26 cellular contexts compared by ENCODE assay signal in genomic region chr11:47603295-47603694, GRCh38. TPM values are rescaled to one million over a fixed set of nuclear protein-coding genes. Genes with fewer than 3 reads are reported as not detected.
"Had no signal": no experiment of that assay in that cellular context is flagged by ENCODE, and none has a peak within 500 bp of the region (broad histone marks: within the 10 kb centered on the region; RNA-seq: fewer than 3 reads in every experiment).

No MANE protein-coding gene starts in this region.

- H3K9ac ChIP-seq: KMS-11 had no signal

- H3K27ac Mint-ChIP-seq: activated CD4-positive, alpha-beta memory T cell treated with anti-CD3 and anti-CD28 coated beads for 36 hours; activated CD4-positive, alpha-beta T cell treated with anti-CD3 and anti-CD28 coated beads, Interleukin-2, amount 10 ng/mL, durations not matched to agents 7 days and 5 days; activated naive CD4-positive, alpha-beta T cell treated with anti-CD3 and anti-CD28 coated beads, Interleukin-2, amount 50 U/mL, for 72 hours; activated naive CD8-positive, alpha-beta T cell treated with anti-CD3 and anti-CD28 coated beads, Interleukin-2, amount 50 U/mL, for 24 hours had no signal

- H3K4me3 Mint-ChIP-seq: activated CD4-positive, alpha-beta memory T cell treated with anti-CD3 and anti-CD28 coated beads for 36 hours; activated CD4-positive, alpha-beta T cell treated with anti-CD3 and anti-CD28 coated beads, Interleukin-2, amount 10 ng/mL, durations not matched to agents 7 days and 5 days; activated naive CD8-positive, alpha-beta T cell treated with anti-CD3 and anti-CD28 coated beads, Interleukin-2, amount 50 U/mL, for 24 hours; activated T-cell treated with anti-CD3 and anti-CD28 coated beads, Interleukin-2, amount 50 U/mL, for 4 hours had no signal

- H2AFZ ChIP-seq: PC-9 had no signal

- H3K9me3 Mint-ChIP-seq: activated CD4-positive, alpha-beta memory T cell treated with anti-CD3 and anti-CD28 coated beads for 36 hours; activated CD4-positive, alpha-beta T cell treated with anti-CD3 and anti-CD28 coated beads, Interleukin-2, amount 10 ng/mL, durations not matched to agents 7 days and 5 days; activated naive CD4-positive, alpha-beta T cell treated with anti-CD3 and anti-CD28 coated beads, Interleukin-2, amount 50 U/mL, for 72 hours; activated naive CD8-positive, alpha-beta T cell treated with anti-CD3 and anti-CD28 coated beads, Interleukin-2, amount 50 U/mL, for 24 hours; activated T-cell treated with anti-CD3 and anti-CD28 coated beads, Interleukin-2, amount 50 U/mL, for 4 hours had no signal

- H3K27me3 Mint-ChIP-seq: activated CD4-positive, alpha-beta memory T cell treated with anti-CD3 and anti-CD28 coated beads for 36 hours; activated CD4-positive, alpha-beta T cell treated with anti-CD3 and anti-CD28 coated beads, Interleukin-2, amount 10 ng/mL, durations not matched to agents 7 days and 5 days; activated naive CD8-positive, alpha-beta T cell treated with anti-CD3 and anti-CD28 coated beads, Interleukin-2, amount 50 U/mL, for 24 hours had no signal

- H3K4me1 Mint-ChIP-seq: activated CD4-positive, alpha-beta T cell treated with anti-CD3 and anti-CD28 coated beads, Interleukin-2, amount 10 ng/mL, durations not matched to agents 7 days and 5 days had no signal

- H3K36me3 Mint-ChIP-seq: activated naive CD4-positive, alpha-beta T cell treated with anti-CD3 and anti-CD28 coated beads, Interleukin-2, amount 50 U/mL, for 72 hours had no signal

- H3K27me3 ChIP-seq: brain microvascular endothelial cell, cardiac muscle cell had no signal

- DNase-seq: activated CD4-positive, alpha-beta memory T cell treated with anti-CD3 and anti-CD28 coated beads for 36 hours; activated CD4-positive, alpha-beta T cell treated with anti-CD3 and anti-CD28 coated beads, Interleukin-2, amount 10 ng/mL, durations not matched to agents 7 days and 5 days; activated CD4-positive, CD25-positive, alpha-beta regulatory T cell; activated CD8-positive, alpha-beta memory T cell treated with anti-CD3 and anti-CD28 coated beads for 24 hours; activated naive CD4-positive, alpha-beta T cell treated with Interleukin-2 at 50 U/mL for 16 hours; activated naive CD8-positive, alpha-beta T cell treated with anti-CD3 and anti-CD28 coated beads, Interleukin-2, amount 50 U/mL, for 24 hours; activated T-cell treated with anti-CD3 and anti-CD28 coated beads, Interleukin-2, amount 50 U/mL, for 4 hours; amniotic stem cell; brain microvascular endothelial cell; cerebellar nuclear complex; NCI-H1092; NCI-H1417; NCI-H1694; NCI-H2029 treated with DMSO at 0.1 percent for 48 hours; NCI-H510A treated with DMSO at 0.1 percent for 48 hours; NCI-H69; NK-92 treated with Interleukin-12 subunit alpha and Interleukin-12 subunit beta, amount 100 ng/mL, for 24 hours; PC-9; SIG-M5; T-helper 2 cell had no signal

- H3K27ac ChIP-seq: brain microvascular endothelial cell, cardiac muscle cell, KMS-11, PC-9, VCaP had no signal

- ATAC-seq: activated naive CD4-positive, alpha-beta T cell treated with anti-CD3 and anti-CD28 coated beads, Interleukin-2, amount 50 U/mL, for 72 hours; activated naive CD8-positive, alpha-beta T cell treated with anti-CD3 and anti-CD28 coated beads, Interleukin-2, amount 50 U/mL, for 24 hours; activated T-cell treated with anti-CD3 and anti-CD28 coated beads, Interleukin-2, amount 50 U/mL, for 4 hours had no signal

- H3K36me3 ChIP-seq: brain microvascular endothelial cell, cardiac muscle cell had no signal

- H3K4me2 ChIP-seq: KMS-11, PC-9 had no signal

- H3K4me3 ChIP-seq: cardiac muscle cell, PC-9 had no signal

RNA-seq across cellular contexts. Expression of gene C1QTNF4, which starts 9.1 kb away (rescaled TPM):
- total RNA-seq: activated CD4-positive, alpha-beta memory T cell treated with anti-CD3 and anti-CD28 coated beads for 36 hours; RPMI7951 had no signal

RNA-seq across cellular contexts. Expression of gene FAM180B, which starts 16.8 kb away (rescaled TPM):
- total RNA-seq: activated CD4-positive, alpha-beta memory T cell treated with anti-CD3 and anti-CD28 coated beads for 36 hours; cardiac muscle cell; MCF 10A; PC-9; RPMI7951 had no signal
